1 cellular context compared by ENCODE assay signal in the genomic region with DNA sequence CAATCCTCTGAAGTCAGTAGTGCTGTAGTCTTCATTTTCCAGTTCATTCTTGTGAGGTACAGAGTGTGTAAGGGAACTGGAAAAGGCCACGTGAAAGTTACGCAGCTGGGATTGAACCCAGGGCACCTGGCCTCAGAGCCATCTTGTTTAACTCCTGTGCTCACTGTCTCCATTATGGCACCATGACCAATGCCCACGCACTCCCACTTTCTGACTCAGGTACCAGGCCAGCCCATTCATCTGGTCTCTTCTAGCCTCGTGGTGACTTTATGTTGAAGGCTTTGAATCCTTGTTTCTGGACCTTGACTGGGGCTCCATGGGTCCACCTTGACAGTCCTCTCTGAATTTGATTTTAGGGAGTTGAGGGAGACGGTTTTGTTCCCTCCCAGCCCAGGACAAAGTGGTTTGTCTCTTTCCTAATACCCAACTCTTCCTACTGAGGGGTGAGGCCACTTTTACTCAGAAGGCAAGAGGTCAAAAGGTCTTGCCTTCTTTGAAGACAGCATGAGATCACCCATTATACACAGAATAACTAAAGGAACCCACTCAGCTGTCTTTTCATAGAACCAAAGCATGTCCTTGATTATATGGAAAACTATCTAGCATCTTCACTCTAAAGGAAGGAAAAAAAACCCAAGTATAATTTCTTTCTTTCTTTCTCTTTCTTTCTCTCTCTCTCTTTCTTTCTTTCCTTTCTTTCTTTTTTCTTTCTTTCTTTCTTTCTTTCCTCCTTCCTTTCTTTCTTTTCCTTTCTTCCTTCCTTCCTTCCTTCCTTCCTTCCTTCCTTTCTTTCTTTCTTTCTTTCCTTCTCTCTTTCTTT.
TF ChIP-seq lines count a peak whose summit lies in the region.

No MANE protein-coding gene starts in this region.

TF ChIP-seq in HepG2, 621 proteins besides CTCF, POLR2A, EP300 and RAD21 (continued from another document):
- TF ChIP-seq, protein P1, sequence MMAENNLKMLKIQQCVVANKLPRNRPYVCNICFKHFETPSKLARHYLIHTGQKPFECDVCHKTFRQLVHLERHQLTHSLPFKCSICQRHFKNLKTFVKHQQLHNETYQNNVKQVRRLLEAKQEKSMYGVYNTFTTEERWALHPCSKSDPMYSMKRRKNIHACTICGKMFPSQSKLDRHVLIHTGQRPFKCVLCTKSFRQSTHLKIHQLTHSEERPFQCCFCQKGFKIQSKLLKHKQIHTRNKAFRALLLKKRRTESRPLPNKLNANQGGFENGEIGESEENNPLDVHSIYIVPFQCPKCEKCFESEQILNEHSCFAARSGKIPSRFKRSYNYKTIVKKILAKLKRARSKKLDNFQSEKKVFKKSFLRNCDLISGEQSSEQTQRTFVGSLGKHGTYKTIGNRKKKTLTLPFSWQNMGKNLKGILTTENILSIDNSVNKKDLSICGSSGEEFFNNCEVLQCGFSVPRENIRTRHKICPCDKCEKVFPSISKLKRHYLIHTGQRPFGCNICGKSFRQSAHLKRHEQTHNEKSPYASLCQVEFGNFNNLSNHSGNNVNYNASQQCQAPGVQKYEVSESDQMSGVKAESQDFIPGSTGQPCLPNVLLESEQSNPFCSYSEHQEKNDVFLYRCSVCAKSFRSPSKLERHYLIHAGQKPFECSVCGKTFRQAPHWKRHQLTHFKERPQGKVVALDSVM (CRISPR knock-in tag; IDR thresholded peaks at IDR 0.05), result no peak
